In the genomic region with DNA sequence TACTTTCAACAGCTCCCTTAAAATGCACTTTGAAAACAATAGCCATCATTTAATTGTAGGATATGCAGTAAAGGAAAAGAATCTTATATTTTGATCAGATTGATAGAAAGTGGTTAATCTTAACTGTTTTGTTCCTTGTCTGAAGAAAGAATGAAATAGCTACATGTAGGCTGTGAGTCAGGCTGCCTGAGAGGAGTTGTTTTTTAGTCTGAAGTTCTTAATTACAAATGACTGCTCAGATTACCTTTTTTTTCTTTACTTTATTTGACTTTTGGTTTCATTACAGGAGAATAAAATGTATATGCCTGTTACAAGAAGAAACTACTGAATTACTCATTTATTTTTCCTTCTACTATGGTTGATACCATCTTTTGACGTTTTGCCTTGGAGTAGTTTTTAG, we compare ENCODE assay signal across 16 cellular contexts.
"Had no signal": no experiment of that assay in that cellular context is flagged by ENCODE, and none has a peak within 500 bp of the region (broad histone marks: within the 10 kb centered on the region; RNA-seq: fewer than 3 reads in every experiment).

No MANE protein-coding gene starts in this region.

- ATAC-seq: foreskin keratinocyte; naive thymus-derived CD8-positive, alpha-beta T cell; pancreas had no signal

- H3K9me3 ChIP-seq: pancreas, sigmoid colon, thyroid gland had no signal

- H3K4me1 ChIP-seq: foreskin keratinocyte, pancreas, sigmoid colon, thyroid gland had no signal

- H3K4me3 Mint-ChIP-seq: activated naive CD8-positive, alpha-beta T cell treated with anti-CD3 and anti-CD28 coated beads, Interleukin-2, amount 10 ng/mL, durations not matched to agents 7 days and 5 days; immature natural killer cell; naive thymus-derived CD8-positive, alpha-beta T cell had no signal

- DNase-seq: activated CD4-positive, alpha-beta T cell treated with anti-CD3 and anti-CD28 coated beads for 4 hours; activated naive CD8-positive, alpha-beta T cell treated with anti-CD3 and anti-CD28 coated beads, Interleukin-2, amount 10 ng/mL, durations not matched to agents 7 days and 5 days; anterior cingulate cortex; brain microvascular endothelial cell; cerebellar nuclear complex; effector memory CD4-positive, alpha-beta T cell; foreskin keratinocyte; immature natural killer cell; mesenchymal stem cell; naive thymus-derived CD8-positive, alpha-beta T cell; pancreas; sigmoid colon; stimulated activated CD4-positive, alpha-beta T cell treated with anti-CD3 and anti-CD28 coated beads, Interleukin-12 subunit alpha, Interleukin-12 subunit beta, amount 100 ng/mL, for 4 hours; stimulated activated CD4-positive, alpha-beta T cell treated with anti-CD3 and anti-CD28 coated beads, Interleukin-2, amount 100 ng/mL, for 24 hours; T-helper 9 cell; thyroid gland had no signal

- H3K27ac ChIP-seq: brain microvascular endothelial cell, foreskin keratinocyte, pancreas, sigmoid colon, thyroid gland had no signal

- H3K4me3 ChIP-seq: pancreas, sigmoid colon, thyroid gland had no signal

- H3K27ac Mint-ChIP-seq: activated naive CD8-positive, alpha-beta T cell treated with anti-CD3 and anti-CD28 coated beads, Interleukin-2, amount 10 ng/mL, durations not matched to agents 7 days and 5 days; immature natural killer cell had no signal

- H3K9me3 Mint-ChIP-seq: activated naive CD8-positive, alpha-beta T cell treated with anti-CD3 and anti-CD28 coated beads, Interleukin-2, amount 10 ng/mL, durations not matched to agents 7 days and 5 days; immature natural killer cell; naive thymus-derived CD8-positive, alpha-beta T cell had no signal

- H3K27me3 ChIP-seq: brain microvascular endothelial cell, foreskin keratinocyte, pancreas, sigmoid colon, thyroid gland had no signal

- FAIRE-seq: pancreas had no signal

- H3K4me1 Mint-ChIP-seq: activated naive CD8-positive, alpha-beta T cell treated with anti-CD3 and anti-CD28 coated beads, Interleukin-2, amount 10 ng/mL, durations not matched to agents 7 days and 5 days had no signal

- H3K27me3 Mint-ChIP-seq: activated naive CD8-positive, alpha-beta T cell treated with anti-CD3 and anti-CD28 coated beads, Interleukin-2, amount 10 ng/mL, durations not matched to agents 7 days and 5 days; naive thymus-derived CD8-positive, alpha-beta T cell had no signal
